27 cellular contexts compared by ENCODE assay signal in the genomic region with DNA sequence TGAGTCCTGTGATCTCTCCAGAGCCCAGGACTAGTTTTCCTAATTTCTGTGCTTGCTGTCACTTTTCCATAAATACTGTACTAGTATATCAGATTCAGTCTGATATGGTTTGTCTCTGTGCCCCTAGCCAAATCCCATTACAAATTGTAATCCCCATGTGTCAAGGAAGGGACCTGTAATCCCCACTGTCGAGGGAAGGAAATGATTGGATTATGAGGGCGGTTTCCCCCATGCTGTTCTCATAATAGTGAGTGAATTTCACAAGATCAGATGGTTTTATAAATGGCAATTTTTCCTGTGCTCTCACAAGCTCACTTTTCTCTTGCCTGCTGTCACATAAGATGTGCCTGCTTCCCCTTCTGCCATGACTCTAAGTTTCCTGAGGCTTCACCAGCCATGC.
"Had no signal": no experiment of that assay in that cellular context is flagged by ENCODE, and none has a peak within 500 bp of the region (broad histone marks: within the 10 kb centered on the region; RNA-seq: fewer than 3 reads in every experiment).

No MANE protein-coding gene starts in this region.

- H3K27ac Mint-ChIP-seq: activated CD4-positive, alpha-beta T cell treated with anti-CD3 and anti-CD28 coated beads for 36 hours; activated CD8-positive, alpha-beta T cell treated with anti-CD3 and anti-CD28 coated beads for 36 hours; activated naive CD8-positive, alpha-beta T cell treated with anti-CD3 and anti-CD28 coated beads, Interleukin-2, amount 10 ng/mL, durations not matched to agents 7 days and 5 days; activated T-cell treated with anti-CD3 and anti-CD28 coated beads, Interleukin-2, amount 50 U/mL, for 72 hours; T-cell had no signal

- H3K27me3 ChIP-seq: adrenal gland, breast epithelium had no signal

- FAIRE-seq: K562 had no signal

- H3K9me3 Mint-ChIP-seq: activated CD8-positive, alpha-beta T cell treated with anti-CD3 and anti-CD28 coated beads for 36 hours; activated naive CD8-positive, alpha-beta T cell treated with anti-CD3 and anti-CD28 coated beads, Interleukin-2, amount 10 ng/mL, durations not matched to agents 7 days and 5 days; activated T-cell treated with anti-CD3 and anti-CD28 coated beads, Interleukin-2, amount 50 U/mL, for 72 hours; T-cell had no signal

- H3K4me3 Mint-ChIP-seq: activated CD4-positive, alpha-beta T cell treated with anti-CD3 and anti-CD28 coated beads for 36 hours; activated CD8-positive, alpha-beta T cell treated with anti-CD3 and anti-CD28 coated beads for 36 hours; activated naive CD8-positive, alpha-beta T cell treated with anti-CD3 and anti-CD28 coated beads, Interleukin-2, amount 10 ng/mL, durations not matched to agents 7 days and 5 days; activated T-cell treated with anti-CD3 and anti-CD28 coated beads, Interleukin-2, amount 50 U/mL, for 72 hours; T-cell had no signal

- H3K36me3 ChIP-seq: adrenal gland, breast epithelium had no signal

- H3K27ac ChIP-seq: adrenal gland, breast epithelium, SK-N-MC, VCaP had no signal

- H3K36me3 Mint-ChIP-seq: activated naive CD8-positive, alpha-beta T cell treated with anti-CD3 and anti-CD28 coated beads, Interleukin-2, amount 10 ng/mL, durations not matched to agents 7 days and 5 days; T-cell had no signal

- H3K9me3 ChIP-seq: adrenal gland, breast epithelium had no signal

- H3K27me3 Mint-ChIP-seq: activated CD4-positive, alpha-beta T cell treated with anti-CD3 and anti-CD28 coated beads for 36 hours had no signal

- H3K4me1 ChIP-seq: breast epithelium had no signal

- DNase-seq: activated CD4-positive, alpha-beta T cell treated with anti-CD3 and anti-CD28 coated beads for 36 hours; activated CD4-positive, alpha-beta T cell treated with anti-CD3 and anti-CD28 coated beads, Interleukin-2, amount 50 U/mL, for 1 hour; activated CD8-positive, alpha-beta memory T cell treated with anti-CD3 and anti-CD28 coated beads, Interleukin-2, amount 50 U/mL, for 4 hours; activated CD8-positive, alpha-beta T cell treated with anti-CD3 and anti-CD28 coated beads for 36 hours; activated naive CD4-positive, alpha-beta T cell treated with anti-CD3 and anti-CD28 coated beads, Interleukin-2, amount 50 U/mL, for 16 hours; activated naive CD8-positive, alpha-beta T cell treated with anti-CD3 and anti-CD28 coated beads, Interleukin-2, amount 10 ng/mL, durations not matched to agents 7 days and 5 days; activated T-cell treated with anti-CD3 and anti-CD28 coated beads, Interleukin-2, amount 50 U/mL, for 72 hours; adrenal gland; anterior cingulate cortex; caudate nucleus; Kasumi-1; NCI-H1105 treated with DMSO at 0.1 percent for 48 hours; NCI-H1436 treated with DMSO at 0.1 percent for 48 hours; NCI-H187; NCI-H2081; NCI-H510A treated with DMSO at 0.1 percent for 48 hours; NCI-H748 treated with DMSO at 0.1 percent for 48 hours; OCI-M1; RPMI8226; T-cell; T1000 had no signal

- H3K4me3 ChIP-seq: adrenal gland, breast epithelium, K562, SK-N-MC had no signal

- ATAC-seq: activated CD4-positive, alpha-beta T cell treated with anti-CD3 and anti-CD28 coated beads for 36 hours; activated CD8-positive, alpha-beta T cell treated with anti-CD3 and anti-CD28 coated beads for 36 hours; activated T-cell treated with anti-CD3 and anti-CD28 coated beads, Interleukin-2, amount 50 U/mL, for 72 hours; K562; Panc1; Right ventricle myocardium inferior; T-cell had no signal
